In genomic region chr5:114435885-114436299, GRCh38 we compare ENCODE assay signal across 1 cellular context.
TF ChIP-seq lines count a peak whose summit lies in the region.

No MANE protein-coding gene starts in this region.

TF ChIP-seq in GM12878, 131 proteins besides CTCF, POLR2A, EP300 and RAD21 (continued from another document and continues in another):
- TF ChIP-seq NR2C2 (IDR thresholded peaks at IDR 0.05; ENCODE audit: borderline replicate concordance, control insufficient read depth, insufficient read length, low read depth) (no peak), RAD51 (IDR thresholded peaks at IDR 0.05) (peak; percentile 16; the same call in 1 of the 2 replicates), TBL1XR1 (IDR thresholded peaks at IDR 0.05; ENCODE audit: low read depth, low read length) (no peak), NFYA (IDR thresholded peaks at IDR 0.05; ENCODE audit: borderline replicate concordance, low read depth, low read length) (no peak), RELB (IDR thresholded peaks at IDR 0.05; ENCODE audit: low read depth) (peak; percentile 84), RB1 (IDR thresholded peaks at IDR 0.05; ENCODE audit: borderline replicate concordance) (no peak), RCOR1 (conservative IDR thresholded peaks at IDR 0.05; ENCODE audit: low read depth, low read length) (no peak), HCFC1 (IDR thresholded peaks at IDR 0.05; ENCODE audit: low read length) (no peak), BACH1 (IDR thresholded peaks at IDR 0.05; ENCODE audit: borderline replicate concordance) (no peak), JUNB (IDR thresholded peaks at IDR 0.05) (no peak), MTA3 (IDR thresholded peaks at IDR 0.05; ENCODE audit: borderline replicate concordance, low read length) (no peak), FOXK2 (IDR thresholded peaks at IDR 0.05) (no peak), BCL11A (IDR thresholded peaks at IDR 0.05; ENCODE audit: low read depth, low read length) (peak; percentile 50; the same call in 1 of the 2 replicates), PBX3 (IDR thresholded peaks at IDR 0.05; ENCODE audit: insufficient replicate concordance, low read depth, low read length) (no peak), KDM1A (IDR thresholded peaks at IDR 0.05; ENCODE audit: borderline replicate concordance) (no peak), TCF7 (IDR thresholded peaks at IDR 0.05; ENCODE audit: borderline replicate concordance) (no peak), TAF1 (IDR thresholded peaks at IDR 0.05; ENCODE audit: borderline replicate concordance, low read depth, low read length) (no peak), ATF3 (IDR thresholded peaks at IDR 0.05; ENCODE audit: borderline replicate concordance, extremely low read depth, low read depth, low read length) (no peak), ZSCAN29 (IDR thresholded peaks at IDR 0.05) (no peak), SMAD1 (IDR thresholded peaks at IDR 0.05; ENCODE audit: low read depth, partially characterized antibody) (peak; percentile 63), ZBED1 (IDR thresholded peaks at IDR 0.05; ENCODE audit: borderline replicate concordance) (no peak), NKRF (conservative IDR thresholded peaks at IDR 0.05) (no peak), ZNF384 (IDR thresholded peaks at IDR 0.05; ENCODE audit: borderline replicate concordance, low read depth, low read length) (no peak), NBN (IDR thresholded peaks at IDR 0.05) (peak; percentile 86), CEBPB (IDR thresholded peaks at IDR 0.05; ENCODE audit: borderline replicate concordance in 1 of 2, low read depth in 2 of 2, low read length in 2 of 2) (no peak), ASH2L (IDR thresholded peaks at IDR 0.05; ENCODE audit: borderline replicate concordance, low read depth) (no peak), MEF2B (IDR thresholded peaks at IDR 0.05; ENCODE audit: partially characterized antibody, poor library complexity, severe bottlenecking) (peak; percentile 66), SUZ12 (IDR thresholded peaks at IDR 0.05; ENCODE audit: unreplicated experiment) (no peak), ZNF24 (IDR thresholded peaks at IDR 0.05) (no peak; the same call in 1 of the 2 replicates), NFXL1 (IDR thresholded peaks at IDR 0.05; ENCODE audit: borderline replicate concordance) (no peak), RUNX3 (IDR thresholded peaks at IDR 0.05; ENCODE audit: low read length) (peak; percentile 26; the same call in 1 of the 2 replicates), FOS (IDR thresholded peaks at IDR 0.05; ENCODE audit: borderline replicate concordance, extremely low read depth, insufficient read length) (no peak), SKIL (IDR thresholded peaks at IDR 0.05; ENCODE audit: low read depth, poor library complexity, severe bottlenecking) (peak; percentile 54), ZNF687 (IDR thresholded peaks at IDR 0.05) (peak; percentile 56), BMI1 (IDR thresholded peaks at IDR 0.05; ENCODE audit: borderline replicate concordance) (peak; percentile 48; the same call in 1 of the 2 replicates), TCF3 (IDR thresholded peaks at IDR 0.05; ENCODE audit: borderline replicate concordance, insufficient read depth, low read depth, low read length) (no peak), IKZF1 (conservative IDR thresholded peaks at IDR 0.05) (no peak), PKNOX1 (IDR thresholded peaks at IDR 0.05) (peak; percentile 75), HSF1 (IDR thresholded peaks at IDR 0.05; ENCODE audit: low read depth, low read length) (no peak), ZBTB40 (IDR thresholded peaks at IDR 0.05; ENCODE audit: borderline replicate concordance) (no peak; the same call in 1 of the 2 replicates), YY1 (IDR thresholded peaks at IDR 0.05; ENCODE audit: low read depth, low read length) (no peak), PAX5 (IDR thresholded peaks at IDR 0.05; ENCODE audit: borderline replicate concordance, low read depth, low read length) (no peak), CBFB (IDR thresholded peaks at IDR 0.05; ENCODE audit: low read depth) (no peak), SMARCA5 (IDR thresholded peaks at IDR 0.05) (0 out of 2 replicates have a peak, but pooled peaks have one; percentile 56), NR2C1 (IDR thresholded peaks at IDR 0.05) (peak; percentile 21; the same call in 1 of the 2 replicates), POU2F2 (IDR thresholded peaks at IDR 0.05; ENCODE audit: borderline replicate concordance, low read depth, low read length) (peak; percentile 86; the same call in 2 of the 3 replicates), CBX5 (IDR thresholded peaks at IDR 0.05; ENCODE audit: low read depth) (no peak), MEF2A (IDR thresholded peaks at IDR 0.05; ENCODE audit: insufficient read depth, low read depth, low read length) (no peak), RELA (IDR thresholded peaks at IDR 0.05; ENCODE audit: borderline replicate concordance, partially characterized antibody) (peak; percentile 71)
